In genomic region chr9:121359358-121360294, GRCh38 we compare ENCODE assay signal across 10 cellular contexts. TPM values are rescaled to one million over a fixed set of nuclear protein-coding genes. Genes with fewer than 3 reads are reported as not detected.
DNase-seq lines count a peak whose midpoint lies in the region; ATAC-seq, FAIRE-seq and TF ChIP-seq lines count a peak whose summit lies in the region.
"Had no signal": no experiment of that assay in that cellular context is flagged by ENCODE, and none has a peak within 500 bp of the region (broad histone marks: within the 10 kb centered on the region; RNA-seq: fewer than 3 reads in every experiment).

No MANE protein-coding gene starts in this region.

- WGBS in smooth muscle cell (ENCODE audit: low lambda C conversion rate) = 56% methylated on average over 3 of the region's 3 CpGs

- H3K27me3 Mint-ChIP-seq in Caco-2 (ENCODE audit: insufficient read depth, unreplicated experiment) = no peaks in the 10 kb centered on the region

- CTCF ChIA-PET in Caco-2 (lab: Charles Lee) = no interaction called here

- H3K4me1 ChIP-seq in smooth muscle cell (ENCODE audit: low read depth) = peaks cover 36% of the 10 kb centered on the region
- H3K4me1 ChIP-seq in Caco-2 = peaks cover 10% of the 10 kb centered on the region; the same call in 1 of the 2 replicates

- no peak for DNase-seq in H54 (ENCODE audit: insufficient read length, low spot score)
- peak; percentile 68 for DNase-seq in OCI-M1 (lab: John Stamatoyannopoulos, UW)
- peak; percentile 62 for DNase-seq in fibroblast of peridontal ligament (ENCODE audit: extremely low read depth)
- no peak for DNase-seq in smooth muscle cell (lab: John Stamatoyannopoulos, UW; ENCODE audit: unreplicated experiment)
- DNase-seq in NOMO-1 treated with DMSO at 0.1 percent for 48 hours (lab: John Stamatoyannopoulos, UW; ENCODE audit: unreplicated experiment) = no peak
- no peak for DNase-seq in Caco-2
- DNase-seq: NCI-H510A treated with DMSO at 0.1 percent for 48 hours, occipital lobe, substantia nigra had no signal

- H3K36me3 Mint-ChIP-seq in Caco-2 (ENCODE audit: insufficient read depth, unreplicated experiment) = peaks cover 6% of the 10 kb centered on the region

- ATAC-seq in HG03520 (IDR thresholded peaks at IDR 0.05; ENCODE audit: unreplicated experiment) = no peak

- peak overlapping the region; percentile 34 for H3K9ac ChIP-seq in smooth muscle cell (ENCODE audit: low read depth)

- H3K79me2 ChIP-seq in smooth muscle cell (ENCODE audit: low read depth) = peaks cover 72% of the 10 kb centered on the region

- POLR2A ChIA-PET in Caco-2 (lab: Charles Lee) = no interaction called here

- H3K9me3 ChIP-seq in smooth muscle cell (replicated peaks; ENCODE audit: low read depth) = no peaks in the 10 kb centered on the region
- H3K9me3 ChIP-seq in Caco-2 = no peaks in the 10 kb centered on the region

- H3F3A ChIP-seq in smooth muscle cell (ENCODE audit: low read depth) = peaks cover 34% of the 10 kb centered on the region

- BruUV-seq in Caco-2 (replicated peaks; lab: Mats Ljungman, UMichigan) = no TSS peak

- TF ChIP-seq CTCF in smooth muscle cell (IDR thresholded peaks at IDR 0.05; ENCODE audit: borderline replicate concordance, insufficient read depth, poor library complexity, severe bottlenecking) (no peak), Caco-2 (IDR thresholded peaks at IDR 0.05; ENCODE audit: insufficient read depth in 1 of 2, low read depth in 1 of 2, low read length in 1 of 2, severe bottlenecking in 1 of 2, unreplicated experiment in 1 of 2) (no peak)

- H3K36me3 ChIP-seq in smooth muscle cell (ENCODE audit: low read depth) = no peaks in the 10 kb centered on the region
- no peaks in the 10 kb centered on the region for H3K36me3 ChIP-seq in Caco-2 (ENCODE audit: control insufficient read depth, insufficient read depth, low read length)

- no peak overlapping the region for H2AFZ ChIP-seq in smooth muscle cell (ENCODE audit: low read depth)

- H3K9me3 Mint-ChIP-seq in Caco-2 (ENCODE audit: unreplicated experiment) = no peaks in the 10 kb centered on the region

- H3K27ac Mint-ChIP-seq in Caco-2 (ENCODE audit: unreplicated experiment) = no peak overlapping the region

- intact Hi-C loops in Caco-2 (cut with micrococcal nuclease; ENCODE audit: unreplicated experiment) = no loop called here

- FAIRE-seq in H54 (lab: Jason Lieb, UNC) = peak; percentile 92

- H3K4me3 ChIP-seq in smooth muscle cell (no peak overlapping the region), Caco-2 (ENCODE audit: low read depth, low read length) (no peak overlapping the region)

- peaks cover 27% of the 10 kb centered on the region for H3K4me1 Mint-ChIP-seq in Caco-2 (ENCODE audit: low read depth, unreplicated experiment)

- H3K27ac ChIP-seq in smooth muscle cell (ENCODE audit: low read depth) = peak overlapping the region; percentile 91

- TF ChIP-seq POLR2A in H54 (IDR thresholded peaks at IDR 0.05; ENCODE audit: low read depth, low read length) = no peak

- H3K4me2 ChIP-seq in smooth muscle cell = peak overlapping the region; percentile 24

- H3K27me3 ChIP-seq in smooth muscle cell (ENCODE audit: low read depth) (no peaks in the 10 kb centered on the region), Caco-2 (replicated peaks; ENCODE audit: control insufficient read depth, insufficient read depth, low read length) (no peaks in the 10 kb centered on the region)

- no peak overlapping the region for H3K4me3 Mint-ChIP-seq in Caco-2 (ENCODE audit: unreplicated experiment)

- peaks cover 5% of the 10 kb centered on the region for H4K20me1 ChIP-seq in smooth muscle cell (ENCODE audit: low read depth)

RNA-seq across cellular contexts. Expression of gene STOM, which starts 10.4 kb away (rescaled TPM):
- total RNA-seq in smooth muscle cell (171 and 187 TPM in 2 replicates), Caco-2 (2022) (26.5 and 33.1 TPM in 2 replicates)
- polyA plus RNA-seq in smooth muscle cell = 105 and 136 TPM in 2 replicates

Comparison
In these comparisons a context has a peak if more than half of its experiments do, and no peak if none do; other contexts are left out.
1. DNase-seq: peak in OCI-M1 (single experiment) and fibroblast of peridontal ligament (single experiment); none in H54 (single experiment), smooth muscle cell (single experiment), NOMO-1 treated with DMSO at 0.1 percent for 48 hours (single experiment) and Caco-2 (0 of 2).